Comparison of ENCODE assay signal across 18 cellular contexts in genomic region chr10:87626422-87626892, GRCh38.
"Had no signal": no experiment of that assay in that cellular context is flagged by ENCODE, and none has a peak within 500 bp of the region (broad histone marks: within the 10 kb centered on the region; RNA-seq: fewer than 3 reads in every experiment).

No MANE protein-coding gene starts in this region.

- H3K4me3 Mint-ChIP-seq: dendritic cell treated with granulocyte-macrophage colony-stimulating factor and Interleukin-4, amounts not matched to agents 40 ng/mL and 50 ng/mL, for 4 days; immature natural killer cell; nephron; stimulated activated naive CD8-positive, alpha-beta T cell treated with anti-CD3 and anti-CD28 coated beads, Interleukin-15, Interleukin-2, amounts not matched to agents 100 ng/mL and 50 ng/mL, for 24 hours had no signal

- DNase-seq: activated CD4-positive, alpha-beta T cell treated with anti-CD3 and anti-CD28 coated beads, Interleukin-2, amount 50 U/mL, for 48 hours; activated gamma-delta T cell; effector CD8-positive, alpha-beta T cell; foreskin keratinocyte; immature natural killer cell; midbrain; occipital lobe; right cardiac atrium; SW 1271; T-helper 2 cell; WERI-Rb-1 had no signal

- ATAC-seq: activated naive CD4-positive, alpha-beta T cell treated with anti-CD3 and anti-CD28 coated beads, Interleukin-2, amount 50 U/mL, for 72 hours; foreskin keratinocyte; right cardiac atrium had no signal

- H3K4me3 ChIP-seq: hepatocyte, suprapubic skin had no signal

- H3K27me3 ChIP-seq: foreskin keratinocyte, hepatocyte, suprapubic skin had no signal

- H3K36me3 ChIP-seq: suprapubic skin, WERI-Rb-1 had no signal

- H3K9me3 Mint-ChIP-seq: activated naive CD4-positive, alpha-beta T cell treated with anti-CD3 and anti-CD28 coated beads, Interleukin-2, amount 50 U/mL, for 72 hours; dendritic cell treated with granulocyte-macrophage colony-stimulating factor and Interleukin-4, amounts not matched to agents 40 ng/mL and 50 ng/mL, for 4 days; immature natural killer cell; stimulated activated naive CD8-positive, alpha-beta T cell treated with anti-CD3 and anti-CD28 coated beads, Interleukin-15, Interleukin-2, amounts not matched to agents 100 ng/mL and 50 ng/mL, for 24 hours had no signal

- H3K4me1 Mint-ChIP-seq: immature natural killer cell had no signal

- H3K4me2 ChIP-seq: hepatocyte had no signal

- H3K36me3 Mint-ChIP-seq: activated naive CD4-positive, alpha-beta T cell treated with anti-CD3 and anti-CD28 coated beads, Interleukin-2, amount 50 U/mL, for 72 hours; immature natural killer cell had no signal

- H3K79me2 ChIP-seq: hepatocyte had no signal

- H3K9me3 ChIP-seq: suprapubic skin had no signal

- H3K27ac Mint-ChIP-seq: activated naive CD4-positive, alpha-beta T cell treated with anti-CD3 and anti-CD28 coated beads, Interleukin-2, amount 50 U/mL, for 72 hours; dendritic cell treated with granulocyte-macrophage colony-stimulating factor and Interleukin-4, amounts not matched to agents 40 ng/mL and 50 ng/mL, for 4 days; immature natural killer cell; nephron; progenitor cell of endocrine pancreas; stimulated activated naive CD8-positive, alpha-beta T cell treated with anti-CD3 and anti-CD28 coated beads, Interleukin-15, Interleukin-2, amounts not matched to agents 100 ng/mL and 50 ng/mL, for 24 hours had no signal

- H3K27ac ChIP-seq: foreskin keratinocyte, hepatocyte, suprapubic skin, WERI-Rb-1 had no signal

- H2AFZ ChIP-seq: hepatocyte had no signal

- H3K27me3 Mint-ChIP-seq: dendritic cell treated with granulocyte-macrophage colony-stimulating factor and Interleukin-4, amounts not matched to agents 40 ng/mL and 50 ng/mL, for 4 days; progenitor cell of endocrine pancreas had no signal
